Comparison of ENCODE assay signal across 8 cellular contexts in genomic region chr5:43514471-43514815, GRCh38. TPM values are rescaled to one million over a fixed set of nuclear protein-coding genes. Genes with fewer than 3 reads are reported as not detected.
A peak's percentile ranks its signal among the peaks of the same experiment; 100 is the strongest.
DNase-seq lines count a peak whose midpoint lies in the region; ATAC-seq and TF ChIP-seq lines count a peak whose summit lies in the region.

No MANE protein-coding gene starts in this region.

- CTCF ChIA-PET in activated CD4-positive, alpha-beta T cell treated with anti-CD3 and anti-CD28 coated beads, Interleukin-2, amount 10 ng/mL, durations not matched to agents 7 days and 5 days (lab: Charles Lee) = interaction anchor here (0.6 to 1.5 kb wide), 4 partner anchors 11 to 30 kb away, joined by 4 to 12 read pairs (median 4); partner anchors contain the start of gene TMEM267

- no peaks in the 10 kb centered on the region for H3K27me3 Mint-ChIP-seq in activated CD4-positive, alpha-beta T cell treated with anti-CD3 and anti-CD28 coated beads, Interleukin-2, amount 10 ng/mL, durations not matched to agents 7 days and 5 days

- peak overlapping the region; percentile 87 for H3K4me3 Mint-ChIP-seq in activated CD4-positive, alpha-beta T cell treated with anti-CD3 and anti-CD28 coated beads, Interleukin-2, amount 10 ng/mL, durations not matched to agents 7 days and 5 days

- POLR2A ChIA-PET in activated CD4-positive, alpha-beta T cell treated with anti-CD3 and anti-CD28 coated beads, Interleukin-2, amount 10 ng/mL, durations not matched to agents 7 days and 5 days (lab: Charles Lee) = interaction anchor here (1.0 kb wide), 1 partner anchor 31 kb away, joined by 5 read pairs; the partner anchor contains the start of gene TMEM267

- DNase-seq in NCI-H82 (lab: John Stamatoyannopoulos, UW) = peak; percentile 50
- DNase-seq in NCI-H82 treated with DMSO at 0.1 percent for 48 hours (lab: John Stamatoyannopoulos, UW; ENCODE audit: unreplicated experiment) = no peak
- no peak for DNase-seq in activated CD4-positive, alpha-beta T cell treated with anti-CD3 and anti-CD28 coated beads, Interleukin-2, amount 10 ng/mL, durations not matched to agents 7 days and 5 days
- DNase-seq in fibroblast of pulmonary artery (ENCODE audit: low read depth) = peak; percentile 72
- DNase-seq in pons (ENCODE audit: low spot score) = peak; percentile 8
- no peak for DNase-seq in islet precursor cell

- H3K4me1 Mint-ChIP-seq in activated CD4-positive, alpha-beta T cell treated with anti-CD3 and anti-CD28 coated beads, Interleukin-2, amount 10 ng/mL, durations not matched to agents 7 days and 5 days = peaks cover 36% of the 10 kb centered on the region

- H3K9me3 Mint-ChIP-seq in activated CD4-positive, alpha-beta T cell treated with anti-CD3 and anti-CD28 coated beads, Interleukin-2, amount 10 ng/mL, durations not matched to agents 7 days and 5 days = no peaks in the 10 kb centered on the region

- ATAC-seq in GM21390 (IDR thresholded peaks at IDR 0.05; ENCODE audit: unreplicated experiment) = peak; percentile 25
- ATAC-seq in HG03575 (IDR thresholded peaks at IDR 0.05; ENCODE audit: extremely low read depth, insufficient number of reproducible peaks, low FRiP score, unreplicated experiment) = peak; percentile 11

- TF ChIP-seq CTCF in fibroblast of pulmonary artery (IDR thresholded peaks at IDR 0.05; ENCODE audit: low read length, missing control alignments) = no peak

- peaks cover 19% of the 10 kb centered on the region for H3K36me3 Mint-ChIP-seq in activated CD4-positive, alpha-beta T cell treated with anti-CD3 and anti-CD28 coated beads, Interleukin-2, amount 10 ng/mL, durations not matched to agents 7 days and 5 days (ENCODE audit: low read depth)

- H3K27ac Mint-ChIP-seq in activated CD4-positive, alpha-beta T cell treated with anti-CD3 and anti-CD28 coated beads, Interleukin-2, amount 10 ng/mL, durations not matched to agents 7 days and 5 days = peak overlapping the region; percentile 98

- H3K4me3 ChIP-seq in fibroblast of pulmonary artery (replicated peaks; ENCODE audit: low read depth, low read length) = peak overlapping the region; percentile 62

RNA-seq across cellular contexts. Expression of gene C5orf34, which starts 0.5 kb away (rescaled TPM):
- 10 to 100 TPM; 10.7 to 11.0 TPM for total RNA-seq in activated CD4-positive, alpha-beta T cell treated with anti-CD3 and anti-CD28 coated beads, Interleukin-2, amount 10 ng/mL, durations not matched to agents 7 days and 5 days

RNA-seq across cellular contexts. Expression of gene TMEM267, which starts 30.8 kb away (rescaled TPM):
- total RNA-seq in activated CD4-positive, alpha-beta T cell treated with anti-CD3 and anti-CD28 coated beads, Interleukin-2, amount 10 ng/mL, durations not matched to agents 7 days and 5 days = 10 to 100 TPM; 14.5 to 16.4 TPM

RNA-seq across cellular contexts. Expression of gene PAIP1, which starts 42.4 kb away (rescaled TPM):
- 10 to 100 TPM; 35.3 to 37.1 TPM for total RNA-seq in activated CD4-positive, alpha-beta T cell treated with anti-CD3 and anti-CD28 coated beads, Interleukin-2, amount 10 ng/mL, durations not matched to agents 7 days and 5 days

Comparison
In these comparisons a context has a peak if more than half of its experiments do, and no peak if none do; other contexts are left out.
1. DNase-seq: peak in NCI-H82 (single experiment), fibroblast of pulmonary artery (single experiment) and pons (single experiment); none in NCI-H82 treated with DMSO at 0.1 percent for 48 hours (single experiment), activated CD4-positive, alpha-beta T cell treated with anti-CD3 and anti-CD28 coated beads, Interleukin-2, amount 10 ng/mL, durations not matched to agents 7 days and 5 days (single experiment) and islet precursor cell (single experiment).